In the genomic region with DNA sequence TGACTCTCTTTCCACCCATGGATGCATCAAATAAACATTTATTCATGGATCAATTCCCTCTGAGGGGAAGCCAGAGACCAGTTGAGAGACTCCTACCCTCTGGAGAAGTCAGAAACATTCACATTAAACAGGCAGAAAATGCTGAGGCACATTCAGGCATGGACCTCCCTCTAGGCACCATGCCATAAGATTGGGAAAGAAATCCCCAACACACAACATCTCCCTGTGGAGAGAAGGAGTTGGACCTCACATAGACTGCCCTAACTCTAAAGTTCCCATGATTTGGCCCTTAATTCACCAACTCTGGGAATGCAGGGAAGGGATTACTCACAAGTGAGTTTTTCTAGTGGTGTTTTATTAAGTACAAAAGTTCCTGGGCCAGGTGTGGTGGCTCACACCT, we compare ENCODE assay signal across 22 cellular contexts.
"Had no signal": no experiment of that assay in that cellular context is flagged by ENCODE, and none has a peak within 500 bp of the region (broad histone marks: within the 10 kb centered on the region; RNA-seq: fewer than 3 reads in every experiment).

No MANE protein-coding gene starts in this region.

- H3K27ac Mint-ChIP-seq: activated CD4-positive, alpha-beta T cell treated with anti-CD3 and anti-CD28 coated beads, Interleukin-2, amount 10 ng/mL, durations not matched to agents 7 days and 5 days; activated CD8-positive, alpha-beta memory T cell treated with anti-CD3 and anti-CD28 coated beads, Interleukin-2, amount 10 ng/mL, durations not matched to agents 7 days and 5 days; activated CD8-positive, alpha-beta T cell treated with anti-CD3 and anti-CD28 coated beads for 36 hours; activated naive CD4-positive, alpha-beta T cell treated with anti-CD3 and anti-CD28 coated beads, Interleukin-2, amount 50 U/mL, for 72 hours had no signal

- H3K9me3 ChIP-seq: gastrocnemius medialis, mucosa of descending colon, sigmoid colon, upper lobe of left lung had no signal

- ATAC-seq: activated CD8-positive, alpha-beta memory T cell treated with anti-CD3 and anti-CD28 coated beads, Interleukin-2, amount 10 ng/mL, durations not matched to agents 7 days and 5 days; activated CD8-positive, alpha-beta T cell treated with anti-CD3 and anti-CD28 coated beads for 36 hours; activated naive CD4-positive, alpha-beta T cell treated with anti-CD3 and anti-CD28 coated beads, Interleukin-2, amount 50 U/mL, for 72 hours; heart left ventricle; mucosa of descending colon; SK-N-SH treated with all-trans-retinoic acid at 6 μM for 48 hours had no signal

- H3K36me3 Mint-ChIP-seq: activated CD8-positive, alpha-beta memory T cell treated with anti-CD3 and anti-CD28 coated beads, Interleukin-2, amount 10 ng/mL, durations not matched to agents 7 days and 5 days; activated naive CD4-positive, alpha-beta T cell treated with anti-CD3 and anti-CD28 coated beads, Interleukin-2, amount 50 U/mL, for 72 hours had no signal

- H3K4me1 Mint-ChIP-seq: activated CD4-positive, alpha-beta T cell treated with anti-CD3 and anti-CD28 coated beads, Interleukin-2, amount 10 ng/mL, durations not matched to agents 7 days and 5 days; activated CD8-positive, alpha-beta memory T cell treated with anti-CD3 and anti-CD28 coated beads, Interleukin-2, amount 10 ng/mL, durations not matched to agents 7 days and 5 days had no signal

- H3K27me3 ChIP-seq: gastrocnemius medialis, heart left ventricle, sigmoid colon, upper lobe of left lung had no signal

- H3K4me3 Mint-ChIP-seq: activated CD4-positive, alpha-beta T cell treated with anti-CD3 and anti-CD28 coated beads, Interleukin-2, amount 10 ng/mL, durations not matched to agents 7 days and 5 days; activated CD8-positive, alpha-beta memory T cell treated with anti-CD3 and anti-CD28 coated beads, Interleukin-2, amount 10 ng/mL, durations not matched to agents 7 days and 5 days; activated CD8-positive, alpha-beta T cell treated with anti-CD3 and anti-CD28 coated beads for 36 hours; nephron progenitor cell had no signal

- H3K9me3 Mint-ChIP-seq: activated CD8-positive, alpha-beta T cell treated with anti-CD3 and anti-CD28 coated beads for 36 hours had no signal

- H3K27ac ChIP-seq: epithelial cell of prostate, gastrocnemius medialis, heart left ventricle, sigmoid colon, upper lobe of left lung, WERI-Rb-1 had no signal

- H3K4me3 ChIP-seq: gastrocnemius medialis, heart left ventricle, mucosa of descending colon, sigmoid colon, upper lobe of left lung had no signal

- DNase-seq: activated CD4-positive, alpha-beta T cell treated with anti-CD3 and anti-CD28 coated beads, Interleukin-2, amount 10 ng/mL, durations not matched to agents 7 days and 5 days; activated CD4-positive, CD25-positive, alpha-beta regulatory T cell treated with anti-CD3 and anti-CD28 coated beads, Interleukin-2, amount 50 U/mL, for 72 hours; activated CD8-positive, alpha-beta memory T cell treated with anti-CD3 and anti-CD28 coated beads, Interleukin-2, amount 10 ng/mL, durations not matched to agents 7 days and 5 days; activated CD8-positive, alpha-beta T cell treated with anti-CD3 and anti-CD28 coated beads for 36 hours; activated gamma-delta T cell treated with Interleukin-2 at 50 U/mL for 16 hours; activated T-cell treated with anti-CD3 and anti-CD28 coated beads for 4 hours; cerebellar nuclear complex; cortex of kidney; gastrocnemius medialis; heart left ventricle; mesenchymal stem cell; nephron progenitor cell; posterior cingulate gyrus; sigmoid colon; stimulated activated CD4-positive, alpha-beta T cell treated with anti-CD3 and anti-CD28 coated beads, Interleukin-4, amount 100 ng/mL, for 1 hour; stimulated activated naive CD4-positive, alpha-beta T cell; upper lobe of left lung; WERI-Rb-1 had no signal

- H3K27me3 Mint-ChIP-seq: activated CD4-positive, alpha-beta T cell treated with anti-CD3 and anti-CD28 coated beads, Interleukin-2, amount 10 ng/mL, durations not matched to agents 7 days and 5 days; activated CD8-positive, alpha-beta memory T cell treated with anti-CD3 and anti-CD28 coated beads, Interleukin-2, amount 10 ng/mL, durations not matched to agents 7 days and 5 days; activated CD8-positive, alpha-beta T cell treated with anti-CD3 and anti-CD28 coated beads for 36 hours had no signal

- H3K4me1 ChIP-seq: gastrocnemius medialis, heart left ventricle, sigmoid colon, upper lobe of left lung had no signal

- H3K36me3 ChIP-seq: gastrocnemius medialis, heart left ventricle, sigmoid colon, upper lobe of left lung, WERI-Rb-1 had no signal
